23 cellular contexts compared by ENCODE assay signal in genomic region chr5:10700516-10700915, GRCh38.
DNase-seq lines count a peak whose midpoint lies in the region; ATAC-seq, FAIRE-seq and TF ChIP-seq lines count a peak whose summit lies in the region.
"Had no signal": no experiment of that assay in that cellular context is flagged by ENCODE, and none has a peak within 500 bp of the region (broad histone marks: within the 10 kb centered on the region; RNA-seq: fewer than 3 reads in every experiment).

No MANE protein-coding gene starts in this region.

- peak overlapping the region; percentile 1; the same call in 1 of the 2 replicates for H3K4me3 ChIP-seq in GM12865 (ENCODE audit: low read depth, low read length)
- no peak overlapping the region for H3K4me3 ChIP-seq in iPS-15b (ENCODE audit: low read depth, low read length)
- H3K4me3 ChIP-seq: esophagus muscularis mucosa, right lobe of liver had no signal

- peak overlapping the region; percentile 29 for H3K27ac ChIP-seq in KOPT-K1 (ENCODE audit: low read depth, low read length, poor library complexity, severe bottlenecking)
- H3K27ac ChIP-seq: esophagus muscularis mucosa, right lobe of liver had no signal

- no peak for TF ChIP-seq CTCF in GM12865 (IDR thresholded peaks at IDR 0.05; ENCODE audit: insufficient read depth, low read depth, low read length, missing control alignments)
- TF ChIP-seq CTCF in HFFc6 (IDR thresholded peaks at IDR 0.05) = no peak
- TF ChIP-seq CTCF in omental fat pad (IDR thresholded peaks at IDR 0.05) = no peak
- TF ChIP-seq CTCF in D721Med (IDR thresholded peaks at IDR 0.05; ENCODE audit: insufficient read depth, missing control alignments) = no peak
- no peak for TF ChIP-seq CTCF in MCF 10A (IDR thresholded peaks at IDR 0.05; ENCODE audit: unreplicated experiment)

- H3K36me3 ChIP-seq in KOPT-K1 (ENCODE audit: insufficient read depth, low read length) = no peaks in the 10 kb centered on the region; the same call in 1 of the 2 replicates
- H3K36me3 ChIP-seq in iPS-15b (ENCODE audit: control insufficient read depth, insufficient read depth, low read length) = no peaks in the 10 kb centered on the region
- H3K36me3 ChIP-seq: right lobe of liver had no signal

- H3K27me3 Mint-ChIP-seq in HFFc6 (ENCODE audit: insufficient read depth) (peaks cover 4% of the 10 kb centered on the region), MCF 10A (ENCODE audit: insufficient read depth, unreplicated experiment) (no peaks in the 10 kb centered on the region)
- H3K27me3 Mint-ChIP-seq: activated CD4-positive, alpha-beta T cell treated with anti-CD3 and anti-CD28 coated beads, Interleukin-2, amount 10 ng/mL, durations not matched to agents 24 days and 14 days had no signal

- no peaks in the 10 kb centered on the region for H3K9me3 ChIP-seq in KOPT-K1 (ENCODE audit: insufficient read depth, low read length, poor library complexity, severe bottlenecking)
- no peaks in the 10 kb centered on the region for H3K9me3 ChIP-seq in iPS-15b (ENCODE audit: control insufficient read depth, insufficient read depth, low read length)
- H3K9me3 ChIP-seq: esophagus muscularis mucosa, right lobe of liver had no signal

- no peak for ATAC-seq in omental fat pad (ENCODE audit: low FRiP score)
- ATAC-seq: CD8-positive, alpha-beta T cell; right lobe of liver had no signal

- POLR2A ChIA-PET in MCF 10A (lab: Yijun Ruan, JAX) = interaction anchor here (0.7 kb wide), 1 partner anchor 32 kb away, joined by 4 read pairs; no protein-coding TSS in a partner anchor

- H3K9me3 Mint-ChIP-seq in HFFc6 = no peaks in the 10 kb centered on the region
- H3K9me3 Mint-ChIP-seq in MCF 10A (ENCODE audit: unreplicated experiment) = no peaks in the 10 kb centered on the region
- H3K9me3 Mint-ChIP-seq: activated CD4-positive, alpha-beta T cell treated with anti-CD3 and anti-CD28 coated beads, Interleukin-2, amount 10 ng/mL, durations not matched to agents 24 days and 14 days; CD8-positive, alpha-beta T cell had no signal

- BruUV-seq in MCF 10A (replicated peaks; lab: Mats Ljungman, UMichigan) = no TSS peak

- H3K4me1 Mint-ChIP-seq in HFFc6 (ENCODE audit: low read depth) = peaks cover 91% of the 10 kb centered on the region
- H3K4me1 Mint-ChIP-seq in MCF 10A (ENCODE audit: insufficient read depth, unreplicated experiment) = peaks cover 34% of the 10 kb centered on the region

- H3K9ac ChIP-seq in iPS-15b (ENCODE audit: low read depth, low read length) = peak overlapping the region; percentile 12

- intact Hi-C loops in MCF 10A (cut with micrococcal nuclease) = no loop called here

- CTCF ChIA-PET in MCF 10A (lab: Yijun Ruan, JAX) = interaction anchor here (0.5 to 3.4 kb wide), 5 partner anchors 10 to 775 kb away, joined by 4 to 16 read pairs (median 6); no protein-coding TSS in a partner anchor

- peaks cover 29% of the 10 kb centered on the region; the same call in 1 of the 2 replicates for H3K36me3 Mint-ChIP-seq in HFFc6 (ENCODE audit: low read depth)
- no peaks in the 10 kb centered on the region for H3K36me3 Mint-ChIP-seq in MCF 10A (ENCODE audit: insufficient read depth, unreplicated experiment)

- H3K4me1 ChIP-seq in iPS-15b (ENCODE audit: control insufficient read depth, insufficient read depth, low read length) = peaks cover 16% of the 10 kb centered on the region

- DNase-seq in GM12865 (ENCODE audit: low read depth) (no peak), HFFc6 (no peak), omental fat pad (ENCODE audit: low spot score) (no peak), D721Med (ENCODE audit: insufficient read length, low spot score) (no peak), MCF 10A (ENCODE audit: unreplicated experiment) (no peak)
- no peak for DNase-seq in activated CD4-positive, alpha-beta T cell treated with anti-CD3 and anti-CD28 coated beads for 1 hour
- DNase-seq: activated CD4-positive, alpha-beta T cell treated with anti-CD3 and anti-CD28 coated beads, Interleukin-2, amount 10 ng/mL, durations not matched to agents 24 days and 14 days; activated gamma-delta T cell; amniotic stem cell; caudate nucleus; CD8-positive, alpha-beta T cell; effector CD8-positive, alpha-beta T cell; NCI-H146; NCI-H774; occipital lobe; right lobe of liver; SW 1271 had no signal

- peak overlapping the region; percentile 99 for H3K27ac Mint-ChIP-seq in HFFc6
- no peak overlapping the region for H3K27ac Mint-ChIP-seq in MCF 10A (ENCODE audit: low read depth, unreplicated experiment)
- H3K27ac Mint-ChIP-seq: CD8-positive, alpha-beta T cell had no signal

- H3K4me3 Mint-ChIP-seq in HFFc6 (no peak overlapping the region), MCF 10A (ENCODE audit: unreplicated experiment) (no peak overlapping the region)
- H3K4me3 Mint-ChIP-seq: activated CD4-positive, alpha-beta T cell treated with anti-CD3 and anti-CD28 coated beads, Interleukin-2, amount 10 ng/mL, durations not matched to agents 24 days and 14 days; CD8-positive, alpha-beta T cell had no signal

- FAIRE-seq in D721Med (lab: Jason Lieb, UNC) = no peak
- FAIRE-seq: HTR-8/SVneo, RCC 7860, urothelium cell line had no signal

- no peaks in the 10 kb centered on the region for H3K27me3 ChIP-seq in iPS-15b (ENCODE audit: control insufficient read depth, insufficient read depth, low read length)
- H3K27me3 ChIP-seq: esophagus muscularis mucosa, right lobe of liver had no signal
